Comparison of ENCODE assay signal across 8 cellular contexts in the genomic region with DNA sequence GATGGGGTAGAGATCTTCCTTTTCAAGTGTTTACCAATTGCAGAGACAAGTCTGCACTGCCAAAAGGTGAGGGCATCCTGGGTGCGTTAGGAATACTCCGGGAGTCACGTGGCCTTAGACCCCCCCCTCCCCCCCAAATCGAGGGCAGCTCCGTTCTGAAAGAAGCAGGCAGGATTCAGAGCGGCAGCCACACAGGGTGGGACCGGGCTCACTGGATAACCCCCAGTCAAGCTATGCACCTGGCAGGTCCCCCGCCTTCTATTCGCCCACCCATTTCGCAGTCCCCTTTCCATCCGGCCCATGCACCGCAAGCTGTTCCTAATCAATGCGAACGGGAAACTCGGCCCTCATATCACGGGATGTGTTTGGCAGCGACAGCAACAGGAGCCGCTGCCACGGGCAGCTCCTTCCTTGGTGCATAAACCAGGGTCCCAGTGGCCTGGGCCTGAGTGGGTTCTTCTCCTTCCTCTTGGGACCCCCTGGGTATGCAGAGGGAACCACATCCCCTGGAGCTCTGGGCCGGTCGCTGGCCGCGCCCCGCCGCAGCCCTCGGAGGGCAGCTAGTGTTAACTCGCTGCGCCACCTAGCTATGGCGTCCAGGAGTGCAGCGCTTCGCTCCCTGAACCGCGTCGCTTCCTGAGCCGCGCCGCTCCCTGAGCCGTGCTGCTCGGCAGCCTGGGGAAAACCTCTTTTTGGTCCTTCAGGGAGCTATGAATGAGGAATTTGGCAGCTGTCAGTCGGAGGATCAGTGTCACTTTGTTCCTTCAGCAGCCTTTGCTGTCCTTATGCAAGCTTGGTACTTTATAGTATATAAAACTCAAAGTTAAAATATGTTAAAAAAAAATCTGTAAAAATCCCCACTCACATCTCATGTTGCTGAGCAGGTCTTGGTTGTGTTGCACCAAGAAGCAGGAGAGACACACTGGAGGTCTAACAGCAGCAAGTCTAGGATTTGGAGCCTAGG. TPM values are rescaled to one million over a fixed set of nuclear protein-coding genes. Genes with fewer than 3 reads are reported as not detected.
DNase-seq lines count a peak whose midpoint lies in the region; ATAC-seq and TF ChIP-seq lines count a peak whose summit lies in the region.

No MANE protein-coding gene starts in this region.

- peak overlapping the region; percentile 56 to 71 for H3K9ac ChIP-seq in mucosa of rectum (ENCODE audit: low read depth in 1 of 2, low read length in 2 of 2)

- peak overlapping the region; percentile 45; the same call in 1 of the 2 replicates for H2AFZ ChIP-seq in PC-9

- H3K27me3 ChIP-seq in GM06990 (replicated peaks; ENCODE audit: control insufficient read depth, insufficient read depth, low read length) (no peaks in the 10 kb centered on the region; the same call in 1 of the 2 replicates), PC-9 (ENCODE audit: insufficient read depth, low read depth) (peaks cover 46% of the 10 kb centered on the region), esophagus (ENCODE audit: control insufficient read depth in 1 of 2, insufficient read depth in 2 of 2, low read length in 2 of 2) (no peaks in the 10 kb centered on the region), mucosa of rectum (ENCODE audit: control insufficient read depth in 2 of 2, insufficient read depth in 2 of 2, low read length in 2 of 2) (no peaks in the 10 kb centered on the region)

- peaks cover 18% of the 10 kb centered on the region for H3K27me3 Mint-ChIP-seq in IgD-negative memory B cell

- H3F3A ChIP-seq in PC-9 (ENCODE audit: insufficient read depth, low read depth): no peaks in the 10 kb centered on the region

- no peak overlapping the region for H3K4me3 ChIP-seq in GM06990 (replicated peaks; ENCODE audit: low read depth, low read length)
- H3K4me3 ChIP-seq in PC-9: peak overlapping the region; percentile 44
- H3K4me3 ChIP-seq in esophagus (ENCODE audit: low read depth in 1 of 2, low read length in 2 of 2): peak overlapping the region; percentile 30 to 46
- H3K4me3 ChIP-seq in mucosa of rectum (ENCODE audit: low read length in 2 of 2): peak overlapping the region; percentile 62 to 75

- H3K9me3 Mint-ChIP-seq in IgD-negative memory B cell: no peaks in the 10 kb centered on the region

- no peaks in the 10 kb centered on the region for H3K9me2 ChIP-seq in PC-9 (ENCODE audit: insufficient read depth)

- no peaks in the 10 kb centered on the region for H3K9me3 ChIP-seq in PC-9 (ENCODE audit: insufficient read depth, low read depth)
- H3K9me3 ChIP-seq in esophagus (ENCODE audit: control insufficient read depth in 2 of 2, insufficient read depth in 1 of 2, low read depth in 1 of 2, low read length in 1 of 2): no peaks in the 10 kb centered on the region
- no peaks in the 10 kb centered on the region for H3K9me3 ChIP-seq in mucosa of rectum (ENCODE audit: control insufficient read depth in 2 of 2, low read length in 2 of 2)

- peak overlapping the region; percentile 84 for H3K4me2 ChIP-seq in PC-9

- intact Hi-C loops in PC-9 (cut with micrococcal nuclease; ENCODE audit: unreplicated experiment): loop anchor here (1.0 kb wide), 2 partner anchors 27 to 78 kb away; no protein-coding TSS in a partner anchor

- TF ChIP-seq CTCF in GM06990 (IDR thresholded peaks at IDR 0.05; ENCODE audit: insufficient read depth, low read length, poor library complexity, severe bottlenecking): peak; percentile 97
- TF ChIP-seq CTCF in PC-9 (conservative IDR thresholded peaks at IDR 0.05): peak; percentile 97

- H3K4me3 Mint-ChIP-seq in IgD-negative memory B cell: peak overlapping the region; percentile 78 to 91 (median 87)

- POLR2A ChIA-PET in PC-9 (lab: Charles Lee; ENCODE audit: unreplicated experiment): interaction anchor here (0.6 kb wide), 1 partner anchor 9 kb away, joined by 4 read pairs; no protein-coding TSS in a partner anchor

- H3K27ac Mint-ChIP-seq in IgD-negative memory B cell: peak overlapping the region in 1 of 3 donors; percentile 10

- no peak overlapping the region for H3K27ac ChIP-seq in PC-9
- peak overlapping the region; percentile 39 to 86 for H3K27ac ChIP-seq in esophagus (ENCODE audit: low read depth in 2 of 2, low read length in 1 of 2)
- peak overlapping the region; percentile 48 to 51 for H3K27ac ChIP-seq in mucosa of rectum (ENCODE audit: low read depth in 2 of 2, low read length in 2 of 2)

- no TSS peak for BruUV-seq in PC-9 (replicated peaks; lab: Mats Ljungman, UMichigan)

- no peaks in the 10 kb centered on the region for H3K36me3 ChIP-seq in GM06990 (ENCODE audit: control insufficient read depth, insufficient read depth, low read length)
- H3K36me3 ChIP-seq in PC-9 (ENCODE audit: low read depth): no peaks in the 10 kb centered on the region
- H3K36me3 ChIP-seq in esophagus (ENCODE audit: control insufficient read depth in 2 of 2, insufficient read depth in 2 of 2, low read length in 1 of 2): peaks cover 0 to 3% of the 10 kb centered on the region in 2 donors
- no peaks in the 10 kb centered on the region for H3K36me3 ChIP-seq in mucosa of rectum (ENCODE audit: control insufficient read depth in 2 of 2, insufficient read depth in 2 of 2, low read length in 2 of 2)

- CTCF ChIA-PET in PC-9 (lab: Charles Lee): interaction anchor here (0.6 to 2.7 kb wide), 11 partner anchors 9 to 496 kb away, joined by 3 to 23 read pairs (median 5); no protein-coding TSS in a partner anchor

- peaks cover 2% of the 10 kb centered on the region for H3K36me3 Mint-ChIP-seq in IgD-negative memory B cell

- H4K20me1 ChIP-seq in PC-9 (ENCODE audit: insufficient read depth): no peaks in the 10 kb centered on the region; the same call in 1 of the 2 replicates

- H3K79me2 ChIP-seq in PC-9 (ENCODE audit: low read depth): no peaks in the 10 kb centered on the region

- ATAC-seq in GM18517 (IDR thresholded peaks at IDR 0.05; ENCODE audit: unreplicated experiment): no peak

- peaks cover 5 to 9% (median 7%) of the 10 kb centered on the region in 3 donors for H3K4me1 Mint-ChIP-seq in IgD-negative memory B cell

- H3K4me1 ChIP-seq in PC-9 (replicated peaks; ENCODE audit: insufficient read depth) (peaks cover 5% of the 10 kb centered on the region; the same call in 1 of the 2 replicates), esophagus (ENCODE audit: control insufficient read depth in 2 of 2, insufficient read depth in 2 of 2, low read length in 1 of 2) (peaks cover 5 to 29% of the 10 kb centered on the region in 2 donors), mucosa of rectum (ENCODE audit: control insufficient read depth in 2 of 2, insufficient read depth in 2 of 2, low read length in 2 of 2) (peaks cover 29 to 39% of the 10 kb centered on the region in 2 donors)

- WGBS in esophagus, 2 donors: 1 to 2% methylated on average over 40 of the region's 40 CpGs

- DNase-seq in GM06990 (ENCODE audit: extremely low read depth, insufficient read length) (peak; percentile 65), PC-9 (peak in 1 of 2 experiments; percentile 74)
- peak; percentile 87 to 89 for DNase-seq in activated T-cell treated with anti-CD3 and anti-CD28 coated beads, Interleukin-2, amount 50 U/mL, for 48 hours
- DNase-seq in stimulated activated CD8-positive, alpha-beta memory T cell treated with anti-CD3 and anti-CD28 coated beads, Interleukin-4, amount 100 ng/mL, for 1 hour (ENCODE audit: low read depth in 2 of 2, low spot score in 1 of 2): peak; percentile 55 to 62

RNA-seq across cellular contexts. Expression of a gene that starts 41.4 kb away (rescaled TPM):
- polyA plus RNA-seq in IgD-negative memory B cell: 90.1 TPM
- 0.24 TPM in 1 of 2 replicates, not detected in the other for total RNA-seq in PC-9 (2021)
- 1 to 10 TPM; 1.5 to 1.9 TPM for polyA plus RNA-seq in esophagus

RNA-seq across cellular contexts. Expression of a gene that starts 55.3 kb away (rescaled TPM):
- polyA plus RNA-seq in IgD-negative memory B cell: 30.7 TPM
- total RNA-seq in PC-9 (2021): 44.1 and 51.1 TPM in 2 replicates
- polyA plus RNA-seq in esophagus: 10 to 100 TPM; 34.0 to 59.5 TPM

RNA-seq across cellular contexts. Expression of a gene that starts 56.8 kb away (rescaled TPM):
- polyA plus RNA-seq in IgD-negative memory B cell (2.7 TPM), esophagus (10 to 100 TPM; 19.5 to 39.4 TPM)
- total RNA-seq in PC-9 (2021): 101 and 133 TPM in 2 replicates

Comparison
In these comparisons a context has a peak if more than half of its experiments do, and no peak if none do; other contexts are left out.
1. RNA of a gene that starts 41.4 kb away (polyA plus RNA-seq): 90.1 TPM in IgD-negative memory B cell (single experiment); 1.5 to 1.9 TPM in esophagus; every median in the first group is over 10 times any median in the second.